ENCODE assay signal across 2 cellular contexts in genomic region chr9:112034216-112034611, GRCh38.
TF ChIP-seq lines count a peak whose summit lies in the region.

No MANE protein-coding gene starts in this region.

TF ChIP-seq in SK-N-SH, 30 proteins besides CTCF, POLR2A, EP300 and RAD21 (continued from another document):
- TF ChIP-seq USF2 (IDR thresholded peaks at IDR 0.05; ENCODE audit: borderline replicate concordance, low read depth, low read length) (no peak), NRF1 (IDR thresholded peaks at IDR 0.05; ENCODE audit: low read depth, low read length) (no peak)

TF ChIP-seq in SK-N-SH treated with all-trans-retinoic acid at 6 μM for 48 hours, 23 proteins besides CTCF, POLR2A, EP300 and RAD21 (continued from another document):
- TF ChIP-seq PATZ1 (CRISPR knock-in tag; IDR thresholded peaks at IDR 0.05; ENCODE audit: borderline replicate concordance) (no peak), CSRNP3 (CRISPR knock-in tag; IDR thresholded peaks at IDR 0.05) (no peak), ZNF70 (CRISPR knock-in tag; IDR thresholded peaks at IDR 0.05) (no peak), TOX (CRISPR knock-in tag; IDR thresholded peaks at IDR 0.05; ENCODE audit: borderline replicate concordance) (no peak), ZC3H10 (CRISPR knock-in tag; IDR thresholded peaks at IDR 0.05) (no peak), ZNF565 (CRISPR knock-in tag; conservative IDR thresholded peaks at IDR 0.05; ENCODE audit: low read depth) (no peak), SNAI2 (CRISPR knock-in tag; IDR thresholded peaks at IDR 0.05) (no peak), OSR1 (CRISPR knock-in tag; IDR thresholded peaks at IDR 0.05) (no peak), GLIS3 (CRISPR knock-in tag; IDR thresholded peaks at IDR 0.05) (no peak), ZFP3 (CRISPR knock-in tag; IDR thresholded peaks at IDR 0.05) (no peak), BACH2 (CRISPR knock-in tag; IDR thresholded peaks at IDR 0.05; ENCODE audit: borderline replicate concordance) (no peak)
